ENCODE assay signal across 29 cellular contexts in genomic region chr10:118994321-118994720, GRCh38. TPM values are rescaled to one million over a fixed set of nuclear protein-coding genes. Genes with fewer than 3 reads are reported as not detected.
"Had no signal": no experiment of that assay in that cellular context is flagged by ENCODE, and none has a peak within 500 bp of the region (broad histone marks: within the 10 kb centered on the region; RNA-seq: fewer than 3 reads in every experiment).

No MANE protein-coding gene starts in this region.

- H3K27ac Mint-ChIP-seq: stimulated activated effector memory CD8-positive, alpha-beta T cell treated with anti-CD3 and anti-CD28 coated beads, Interleukin-12 subunit alpha, Interleukin-12 subunit beta, amount 100 ng/mL, for 72 hours; stimulated activated memory B cell treated with anti-CD40 and anti-IgM and Interleukin-4, amounts not matched to agents 10 μg/mL and 1 μg/mL and 100 μg/mL, for 72 hours; stimulated activated naive B cell treated with anti-CD40 and anti-IgM and Interleukin-4, amounts not matched to agents 10 μg/mL and 1 μg/mL and 100 μg/mL, for 72 hours; stimulated activated naive CD8-positive, alpha-beta T cell treated with anti-CD3 and anti-CD28 coated beads, Interleukin-15, amount 100 ng/mL, for 72 hours; stimulated activated naive CD8-positive, alpha-beta T cell treated with anti-CD3 and anti-CD28 coated beads, Interleukin-15, Interleukin-2, amounts not matched to agents 100 ng/mL and 50 ng/mL, for 24 hours; type B pancreatic cell had no signal

- H3K9me3 Mint-ChIP-seq: stimulated activated effector memory CD8-positive, alpha-beta T cell treated with anti-CD3 and anti-CD28 coated beads, Interleukin-12 subunit alpha, Interleukin-12 subunit beta, amount 100 ng/mL, for 72 hours; stimulated activated naive CD8-positive, alpha-beta T cell treated with anti-CD3 and anti-CD28 coated beads, Interleukin-15, amount 100 ng/mL, for 72 hours; stimulated activated naive CD8-positive, alpha-beta T cell treated with anti-CD3 and anti-CD28 coated beads, Interleukin-15, Interleukin-2, amounts not matched to agents 100 ng/mL and 50 ng/mL, for 24 hours; type B pancreatic cell had no signal

- H3K27ac ChIP-seq: stomach, suprapubic skin, testis, thoracic aorta, thyroid gland, tibial artery, tibial nerve, transverse colon, upper lobe of left lung, upper lobe of right lung, uterus, vagina had no signal

- DNase-seq: stimulated activated CD4-positive, alpha-beta T cell treated with anti-CD3 and anti-CD28 coated beads, Interleukin-2, amount 100 ng/mL, for 48 hours; stimulated activated CD4-positive, alpha-beta T cell treated with anti-CD3 and anti-CD28 coated beads, Interleukin-4, amount 100 ng/mL, for 1 hour; stimulated activated CD4-positive, alpha-beta T cell treated with anti-CD3 and anti-CD28 coated beads, Interleukin-4, amount 100 ng/mL, for 24 hours; stimulated activated CD4-positive, alpha-beta T cell treated with anti-CD3 and anti-CD28 coated beads, Interleukin-4, amount 100 ng/mL, for 4 hours; stimulated activated CD8-positive, alpha-beta memory T cell treated with anti-CD3 and anti-CD28 coated beads, Interleukin-4, amount 100 ng/mL, for 48 hours; stimulated activated naive B cell treated with anti-CD40 and anti-IgM and Interleukin-4, amounts not matched to agents 10 μg/mL and 1 μg/mL and 100 μg/mL, for 72 hours; stimulated activated naive CD4-positive, alpha-beta T cell; stimulated activated naive CD4-positive, alpha-beta T cell treated with Interleukin-2 at 50 U/mL for 16 hours; stimulated activated naive CD8-positive, alpha-beta T cell treated with anti-CD3 and anti-CD28 coated beads, Interleukin-15, amount 100 ng/mL, for 72 hours; stimulated activated naive CD8-positive, alpha-beta T cell treated with anti-CD3 and anti-CD28 coated beads, Interleukin-15, Interleukin-2, amounts not matched to agents 100 U/mL and 50 U/mL, for 24 hours; stomach; substantia nigra; thyroid gland; tibial artery; transverse colon; trophoblast cell; upper lobe of left lung; upper lobe of right lung; uterus had no signal

- ATAC-seq: stimulated activated effector memory CD8-positive, alpha-beta T cell treated with anti-CD3 and anti-CD28 coated beads, Interleukin-12 subunit alpha, Interleukin-12 subunit beta, amount 100 ng/mL, for 72 hours; stimulated activated memory B cell treated with anti-CD40 and anti-IgM and Interleukin-4, amounts not matched to agents 10 μg/mL and 1 μg/mL and 100 μg/mL, for 72 hours; stimulated activated naive B cell treated with anti-CD40 and anti-IgM and Interleukin-4, amounts not matched to agents 10 μg/mL and 1 μg/mL and 100 μg/mL, for 72 hours; stimulated activated naive CD8-positive, alpha-beta T cell treated with anti-CD3 and anti-CD28 coated beads, Interleukin-15, amount 100 ng/mL, for 72 hours; stimulated activated naive CD8-positive, alpha-beta T cell treated with anti-CD3 and anti-CD28 coated beads, Interleukin-15, Interleukin-2, amounts not matched to agents 100 U/mL and 50 U/mL, for 24 hours; upper lobe of right lung had no signal

- H3K4me1 ChIP-seq: stomach, suprapubic skin, testis, thyroid gland, tibial artery, tibial nerve, transverse colon, upper lobe of left lung, upper lobe of right lung, uterus, vagina had no signal

- H3K36me3 ChIP-seq: stomach, suprapubic skin, thoracic aorta, thyroid gland, tibial artery, tibial nerve, transverse colon, upper lobe of left lung, upper lobe of right lung, uterus, vagina had no signal

- H3K27me3 ChIP-seq: stomach, suprapubic skin, testis, thyroid gland, tibial artery, tibial nerve, transverse colon, upper lobe of left lung, upper lobe of right lung, uterus, vagina had no signal

- H3K4me3 Mint-ChIP-seq: stimulated activated effector memory CD8-positive, alpha-beta T cell treated with anti-CD3 and anti-CD28 coated beads, Interleukin-12 subunit alpha, Interleukin-12 subunit beta, amount 100 ng/mL, for 72 hours; stimulated activated memory B cell treated with anti-CD40 and anti-IgM and Interleukin-4, amounts not matched to agents 10 μg/mL and 1 μg/mL and 100 μg/mL, for 72 hours; stimulated activated naive B cell treated with anti-CD40 and anti-IgM and Interleukin-4, amounts not matched to agents 10 μg/mL and 1 μg/mL and 100 μg/mL, for 72 hours; stimulated activated naive CD8-positive, alpha-beta T cell treated with anti-CD3 and anti-CD28 coated beads, Interleukin-15, amount 100 ng/mL, for 72 hours; stimulated activated naive CD8-positive, alpha-beta T cell treated with anti-CD3 and anti-CD28 coated beads, Interleukin-15, Interleukin-2, amounts not matched to agents 100 ng/mL and 50 ng/mL, for 24 hours; type B pancreatic cell had no signal

- H3K9me3 ChIP-seq: suprapubic skin, testis, thoracic aorta, thyroid gland, transverse colon, upper lobe of left lung, upper lobe of right lung, uterus, vagina had no signal

- H3K4me1 Mint-ChIP-seq: stimulated activated effector memory CD8-positive, alpha-beta T cell treated with anti-CD3 and anti-CD28 coated beads, Interleukin-12 subunit alpha, Interleukin-12 subunit beta, amount 100 ng/mL, for 72 hours; stimulated activated memory B cell treated with anti-CD40 and anti-IgM and Interleukin-4, amounts not matched to agents 10 μg/mL and 1 μg/mL and 100 μg/mL, for 72 hours; stimulated activated naive B cell treated with anti-CD40 and anti-IgM and Interleukin-4, amounts not matched to agents 10 μg/mL and 1 μg/mL and 100 μg/mL, for 72 hours; stimulated activated naive CD8-positive, alpha-beta T cell treated with anti-CD3 and anti-CD28 coated beads, Interleukin-15, amount 100 ng/mL, for 72 hours had no signal

- FAIRE-seq: urothelium cell line had no signal

- H3K36me3 Mint-ChIP-seq: stimulated activated effector memory CD8-positive, alpha-beta T cell treated with anti-CD3 and anti-CD28 coated beads, Interleukin-12 subunit alpha, Interleukin-12 subunit beta, amount 100 ng/mL, for 72 hours; stimulated activated memory B cell treated with anti-CD40 and anti-IgM and Interleukin-4, amounts not matched to agents 10 μg/mL and 1 μg/mL and 100 μg/mL, for 72 hours; stimulated activated naive B cell treated with anti-CD40 and anti-IgM and Interleukin-4, amounts not matched to agents 10 μg/mL and 1 μg/mL and 100 μg/mL, for 72 hours; type B pancreatic cell had no signal

- H3K4me3 ChIP-seq: stomach, suprapubic skin, testis, thoracic aorta, thyroid gland, tibial artery, tibial nerve, transverse colon, upper lobe of left lung, upper lobe of right lung, uterus, vagina had no signal

RNA-seq across cellular contexts. Expression of gene NANOS1, which starts 35.2 kb away (rescaled TPM):
- total RNA-seq: vagina had no signal
